In genomic region chr7:12423995-12424745, GRCh38 we compare ENCODE assay signal across 1 cellular context.
TF ChIP-seq lines count a peak whose summit lies in the region.

No MANE protein-coding gene starts in this region.

TF ChIP-seq in WTC11, 78 proteins besides CTCF, POLR2A, EP300 and RAD21 (continued from another document):
- TF ChIP-seq AR (CRISPR knock-in tag; IDR thresholded peaks at IDR 0.05), result no peak
- TF ChIP-seq ERG (CRISPR knock-in tag; IDR thresholded peaks at IDR 0.05), result no peak
- no peak for TF ChIP-seq ATF6 (CRISPR knock-in tag; IDR thresholded peaks at IDR 0.05)
- TF ChIP-seq PREB (CRISPR knock-in tag; IDR thresholded peaks at IDR 0.05; ENCODE audit: borderline replicate concordance), result no peak
- no peak for TF ChIP-seq NR1H2 (CRISPR knock-in tag; IDR thresholded peaks at IDR 0.05)
- TF ChIP-seq ZNF263 (CRISPR knock-in tag; IDR thresholded peaks at IDR 0.05; ENCODE audit: low read depth), result no peak
- no peak for TF ChIP-seq CREB1 (CRISPR knock-in tag; IDR thresholded peaks at IDR 0.05)
- TF ChIP-seq JAZF1 (CRISPR knock-in tag; IDR thresholded peaks at IDR 0.05), result no peak
- TF ChIP-seq IRF2 (CRISPR knock-in tag; IDR thresholded peaks at IDR 0.05; ENCODE audit: borderline replicate concordance, low read depth), result no peak
- 0 out of 2 replicates have a peak, but pooled peaks have one; percentile 33 for TF ChIP-seq NFE2L1 (CRISPR knock-in tag; IDR thresholded peaks at IDR 0.05)
- TF ChIP-seq FOXP4 (CRISPR knock-in tag; IDR thresholded peaks at IDR 0.05), result no peak
- TF ChIP-seq NR2C2 (CRISPR knock-in tag; IDR thresholded peaks at IDR 0.05), result no peak
